ENCODE assay signal across 8 cellular contexts in the genomic region with DNA sequence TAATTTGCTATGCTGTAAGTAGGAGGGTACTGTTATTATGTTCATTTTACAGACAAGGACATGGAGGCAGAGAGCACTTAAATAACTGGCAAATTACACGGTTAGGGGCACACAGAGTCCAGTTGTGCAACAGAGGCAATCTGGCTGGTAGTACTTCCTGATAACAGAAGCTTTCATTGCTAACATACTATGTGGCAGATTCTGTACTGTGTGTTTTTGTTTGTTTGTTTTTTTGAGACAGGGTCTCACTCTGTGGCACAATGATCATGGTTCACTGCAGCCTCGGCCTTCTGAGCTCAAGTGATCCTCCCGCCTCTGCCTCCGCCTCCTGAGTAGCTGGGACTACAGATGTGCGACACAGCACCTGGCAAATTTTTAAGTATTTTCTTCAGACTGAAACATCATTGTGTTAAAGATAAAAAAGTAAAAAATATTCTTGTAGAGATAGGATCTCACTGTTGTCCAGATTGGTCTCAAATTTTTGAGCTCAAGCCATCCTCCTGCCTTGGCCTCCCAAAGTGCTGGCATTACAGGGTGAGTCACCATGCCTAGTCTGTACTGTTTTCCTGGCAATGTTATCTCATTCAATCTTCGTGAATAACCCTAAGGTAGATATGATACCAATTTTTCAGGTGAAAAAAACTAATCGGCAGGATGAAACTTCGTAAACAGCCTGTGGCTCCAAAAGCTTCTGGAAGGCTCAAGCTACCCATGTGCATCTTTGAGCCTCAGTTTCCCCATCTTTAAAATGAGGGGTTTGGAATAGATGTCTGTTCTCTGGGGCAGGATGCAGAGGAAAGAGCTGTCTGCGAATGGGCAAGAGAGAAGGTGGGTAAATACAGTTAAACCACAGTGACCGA. TPM values are rescaled to one million over a fixed set of nuclear protein-coding genes. Genes with fewer than 3 reads are reported as not detected.
DNase-seq lines count a peak whose midpoint lies in the region; ATAC-seq and TF ChIP-seq lines count a peak whose summit lies in the region.

No MANE protein-coding gene starts in this region.

- TF ChIP-seq CTCF in DND-41 (IDR thresholded peaks at IDR 0.05; ENCODE audit: borderline replicate concordance, extremely low read depth, low read length, poor library complexity, severe bottlenecking) (no peak), coronary artery (IDR thresholded peaks at IDR 0.05) (no peak), neural crest cell (conservative IDR thresholded peaks at IDR 0.05) (no peak)

- ATAC-seq in DND-41 (ENCODE audit: insufficient read depth, low read depth) (peak; percentile 7), HG03196 (IDR thresholded peaks at IDR 0.05; ENCODE audit: unreplicated experiment) (no peak)

- peak overlapping the region; percentile 91 for H3K9ac ChIP-seq in DND-41 (ENCODE audit: low read depth, low read length)

- peaks cover 22% of the 10 kb centered on the region for H3K4me1 Mint-ChIP-seq in neural crest cell

- no peaks in the 10 kb centered on the region for H3K9me3 ChIP-seq in DND-41 (ENCODE audit: insufficient read depth, low read length, severe bottlenecking)

- peak overlapping the region; percentile 65 for H2AFZ ChIP-seq in DND-41 (ENCODE audit: low read depth, low read length)

- H3K4me3 Mint-ChIP-seq in neural crest cell: peak overlapping the region; percentile 56

- DNase-seq in DND-41 (peak; percentile 71), NOMO-1 treated with DMSO at 0.1 percent for 48 hours (lab: John Stamatoyannopoulos, UW; ENCODE audit: unreplicated experiment) (peak; percentile 48), coronary artery (ENCODE audit: low spot score) (no peak), neural crest cell (ENCODE audit: low read depth, low spot score) (no peak), NCI-H2227 treated with DMSO at 0.1 percent for 48 hours (lab: John Stamatoyannopoulos, UW) (no peak), DMS 273 treated with DMSO at 0.1 percent for 48 hours (lab: John Stamatoyannopoulos, UW) (no peak), NCI-H128 (lab: John Stamatoyannopoulos, UW; ENCODE audit: unreplicated experiment) (no peak)

- H4K20me1 ChIP-seq in DND-41 (ENCODE audit: insufficient read depth, low read length): peaks cover 7% of the 10 kb centered on the region; the same call in 1 of the 2 replicates

- peaks cover 59% of the 10 kb centered on the region for H3K79me2 ChIP-seq in DND-41 (ENCODE audit: insufficient read depth, low read length)

- H3K4me3 ChIP-seq in DND-41 (ENCODE audit: low read depth in 1 of 2, low read length in 2 of 2) (peak overlapping the region; percentile 39 to 68; a peak in 3 of 4 replicates), coronary artery (peak overlapping the region; percentile 95)

- H3K27ac ChIP-seq in DND-41 (ENCODE audit: low read length) (peak overlapping the region; percentile 99), coronary artery (peak overlapping the region; percentile 93)

- H3K4me2 ChIP-seq in DND-41 (ENCODE audit: insufficient read depth, low read length): peak overlapping the region; percentile 62

- peaks cover 61% of the 10 kb centered on the region for H3K4me1 ChIP-seq in DND-41 (ENCODE audit: insufficient read depth, low read length)

- peak overlapping the region; percentile 87 for H3K27ac Mint-ChIP-seq in neural crest cell (ENCODE audit: unreplicated experiment)

- H3K9me3 Mint-ChIP-seq in neural crest cell: no peaks in the 10 kb centered on the region

- H3K36me3 ChIP-seq in DND-41 (ENCODE audit: insufficient read depth, low read length): peaks cover 17% of the 10 kb centered on the region

- no peaks in the 10 kb centered on the region for H3K27me3 ChIP-seq in DND-41 (ENCODE audit: insufficient read depth, low read length, poor library complexity)

- no peaks in the 10 kb centered on the region for H3K36me3 Mint-ChIP-seq in neural crest cell (ENCODE audit: low read depth)

- no peaks in the 10 kb centered on the region for H3K27me3 Mint-ChIP-seq in neural crest cell (ENCODE audit: low read depth)

RNA-seq across cellular contexts. Expression of gene NUCB2, which starts 0.9 kb away (rescaled TPM):
- 58.6 and 59.3 TPM in 2 replicates for total RNA-seq in neural crest cell

Comparison
In these comparisons a context has a peak if more than half of its experiments do, and no peak if none do; other contexts are left out.
1. DNase-seq: peak in DND-41 (single experiment) and NOMO-1 treated with DMSO at 0.1 percent for 48 hours (single experiment); none in coronary artery (single experiment), neural crest cell (single experiment), NCI-H2227 treated with DMSO at 0.1 percent for 48 hours (single experiment), DMS 273 treated with DMSO at 0.1 percent for 48 hours (single experiment) and NCI-H128 (single experiment).